Comparison of ENCODE assay signal across 9 cellular contexts in genomic region chr19:41872775-41873647, GRCh38. TPM values are rescaled to one million over a fixed set of nuclear protein-coding genes. Genes with fewer than 3 reads are reported as not detected.
DNase-seq lines count a peak whose midpoint lies in the region; ATAC-seq and TF ChIP-seq lines count a peak whose summit lies in the region.
"Had no signal": no experiment of that assay in that cellular context is flagged by ENCODE, and none has a peak within 500 bp of the region (broad histone marks: within the 10 kb centered on the region; RNA-seq: fewer than 3 reads in every experiment).

No MANE protein-coding gene starts in this region.

- peaks cover 5% of the 10 kb centered on the region; the same call in 1 of the 2 replicates for H3K79me2 ChIP-seq in SK-N-SH (ENCODE audit: insufficient read depth)

- H3K4me3 ChIP-seq in SK-N-SH (ENCODE audit: low read depth in 2 of 2, low read length in 1 of 2) (no peak overlapping the region; a peak in 1 of 4 replicates), spleen (peak overlapping the region in 1 of 8 donors; percentile 47)

- peak; percentile 79 for TF ChIP-seq RAD21 in SK-N-SH (IDR thresholded peaks at IDR 0.05; ENCODE audit: low read length)

- no peak for ATAC-seq in activated naive CD8-positive, alpha-beta T cell treated with anti-CD3 and anti-CD28 coated beads, Interleukin-2, amount 50 U/mL, for 24 hours
- ATAC-seq in left ventricle myocardium superior (peak; percentile 74), HG03439 (IDR thresholded peaks at IDR 0.05; ENCODE audit: unreplicated experiment) (no peak), HG03280 (IDR thresholded peaks at IDR 0.05; ENCODE audit: unreplicated experiment) (no peak)

- TF ChIP-seq POLR2A in spleen (IDR thresholded peaks at IDR 0.05) = no peak

- intact Hi-C loops in left ventricle myocardium superior (cut with micrococcal nuclease) (no loop called here), spleen (cut with DNase I; ENCODE audit: low total_unique reads) (loop anchor here (5.0 kb wide), 1 partner anchor 74 kb away; no protein-coding TSS in a partner anchor)

- H3K9me3 Mint-ChIP-seq in activated naive CD8-positive, alpha-beta T cell treated with anti-CD3 and anti-CD28 coated beads, Interleukin-2, amount 50 U/mL, for 24 hours = no peaks in the 10 kb centered on the region

- peaks cover 54% of the 10 kb centered on the region for H4K20me1 ChIP-seq in SK-N-SH (ENCODE audit: insufficient read depth)

- no peaks in the 10 kb centered on the region for H3K27me3 Mint-ChIP-seq in activated naive CD8-positive, alpha-beta T cell treated with anti-CD3 and anti-CD28 coated beads, Interleukin-2, amount 50 U/mL, for 24 hours

- WGBS in SK-N-SH (ENCODE audit: low lambda C conversion rate) = 56% methylated on average over 18 of the region's 18 CpGs
- WGBS in spleen, 5 donors = 44 to 53% (median 48%) methylated on average over 17 to 18 of the region's 18 CpGs

- H3K9me3 ChIP-seq in SK-N-SH (no peaks in the 10 kb centered on the region), spleen (no peaks in the 10 kb centered on the region)

- no peak overlapping the region for H3K9ac ChIP-seq in SK-N-SH

- POLR2A ChIA-PET in SK-N-SH (lab: Yijun Ruan, JAX) = interaction anchor here (0.6 to 2.2 kb wide), 8 partner anchors 9 to 1683 kb away, joined by 3 to 14 read pairs (median 4); partner anchors contain the start of gene RPS19

- CTCF ChIA-PET in SK-N-SH (lab: Yijun Ruan, JAX) = interaction anchor here (0.5 to 3.1 kb wide), 26 partner anchors 9 to 162 kb away, joined by 3 to 48 read pairs (median 6); partner anchors contain the start of genes ARHGEF1, ERFL, RABAC1 and RPS19

- H3K4me3 Mint-ChIP-seq in activated naive CD8-positive, alpha-beta T cell treated with anti-CD3 and anti-CD28 coated beads, Interleukin-2, amount 50 U/mL, for 24 hours = peak overlapping the region; percentile 7

- no peaks in the 10 kb centered on the region for H3K9me2 ChIP-seq in SK-N-SH

- H3K36me3 Mint-ChIP-seq in activated naive CD8-positive, alpha-beta T cell treated with anti-CD3 and anti-CD28 coated beads, Interleukin-2, amount 50 U/mL, for 24 hours (ENCODE audit: low read depth) = peaks cover 37% of the 10 kb centered on the region

- H3K4me1 ChIP-seq in SK-N-SH (ENCODE audit: control insufficient read depth in 1 of 2, insufficient read depth in 2 of 2, low read depth in 1 of 2, low read length in 1 of 2) = no peaks in the 10 kb centered on the region; a peak in 1 of 4 replicates
- peaks cover 58 to 100% (median 98%) of the 10 kb centered on the region in 6 donors for H3K4me1 ChIP-seq in spleen

- H2AFZ ChIP-seq in SK-N-SH (ENCODE audit: low read depth) = no peak overlapping the region

- no peak overlapping the region for H3K4me2 ChIP-seq in SK-N-SH

- H3K27ac Mint-ChIP-seq in activated naive CD8-positive, alpha-beta T cell treated with anti-CD3 and anti-CD28 coated beads, Interleukin-2, amount 50 U/mL, for 24 hours = peak overlapping the region; percentile 87

- H3K27me3 ChIP-seq in SK-N-SH (ENCODE audit: insufficient read depth) (no peaks in the 10 kb centered on the region), spleen (replicated peaks in 1 of 7) (no peaks in the 10 kb centered on the region)

- peaks cover 68% of the 10 kb centered on the region for H3F3A ChIP-seq in SK-N-SH (replicated peaks; ENCODE audit: insufficient read depth)

- peaks cover 98% of the 10 kb centered on the region for H3K4me1 Mint-ChIP-seq in activated naive CD8-positive, alpha-beta T cell treated with anti-CD3 and anti-CD28 coated beads, Interleukin-2, amount 50 U/mL, for 24 hours

- no peak for TF ChIP-seq EP300 in SK-N-SH (IDR thresholded peaks at IDR 0.05; ENCODE audit: borderline replicate concordance in 1 of 2, low read depth in 1 of 2, low read length in 1 of 2)

- H3K36me3 ChIP-seq in SK-N-SH (replicated peaks in 1 of 2; ENCODE audit: control insufficient read depth in 1 of 2, insufficient read depth in 2 of 2, low read length in 1 of 2) = peaks cover 30 to 36% of the 10 kb centered on the region in 2 experiments
- H3K36me3 ChIP-seq in spleen = peaks cover 7 to 50% (median 42%) of the 10 kb centered on the region in 6 donors

- TF ChIP-seq CTCF in SK-N-SH (IDR thresholded peaks at IDR 0.05) (peak; percentile 68), spleen (IDR thresholded peaks at IDR 0.05 in 8 of 11, conservative IDR thresholded peaks at IDR 0.05 in 3 of 11) (peak; percentile 58 to 86 (median 74))

- DNase-seq in ELR (ENCODE audit: low read depth) (peak; percentile 84), M059J (ENCODE audit: low read depth) (peak; percentile 74), SK-N-SH (peak; percentile 72), left ventricle myocardium superior (peak; percentile 69), spleen (peak; percentile 94)
- DNase-seq in activated naive CD8-positive, alpha-beta T cell treated with anti-CD3 and anti-CD28 coated beads, Interleukin-2, amount 50 U/mL, for 24 hours = peak; percentile 79

- peak overlapping the region in 1 of 2 experiments; percentile 0; a peak in 1 of 4 replicates for H3K27ac ChIP-seq in SK-N-SH (ENCODE audit: low read depth in 2 of 2, low read length in 1 of 2)
- peak overlapping the region; percentile 61 to 99 (median 82) for H3K27ac ChIP-seq in spleen

TF ChIP-seq in SK-N-SH, 30 proteins besides CTCF, POLR2A, EP300 and RAD21 (continues in another document):
- TF ChIP-seq EZH2phosphoT487 (IDR thresholded peaks at IDR 0.05; ENCODE audit: borderline replicate concordance, low read depth) (no peak), REST (IDR thresholded peaks at IDR 0.05; ENCODE audit: low read depth, low read length) (no peak), RXRA (IDR thresholded peaks at IDR 0.05; ENCODE audit: borderline replicate concordance, low read depth) (no peak), SMC3 (IDR thresholded peaks at IDR 0.05; ENCODE audit: low read depth, low read length) (peak; percentile 53; the same call in 1 of the 2 replicates), POLR2AphosphoS5 (IDR thresholded peaks at IDR 0.05; ENCODE audit: low read depth, low read length) (peak; percentile 66)

RNA-seq across cellular contexts. Expression of gene CD79A, which starts 4.1 kb away (rescaled TPM):
- total RNA-seq in M059J (2014; rRNA removed; shearing (Covaris generic)) = 0.12 TPM in 1 of 2 replicates, not detected in the other
- 0.20 and 0.31 TPM in 2 replicates for polyA plus RNA-seq in SK-N-SH (2012; rRNA removed)
- polyA plus RNA-seq in SK-N-SH (2012; cell fraction: cytosol; rRNA removed) = 0.08 and 0.12 TPM in 2 replicates
- polyA plus RNA-seq in SK-N-SH (2012; cell fraction: nucleus; rRNA removed) = 0.23 and 0.28 TPM in 2 replicates
- total RNA-seq in left ventricle myocardium superior = not detected
- 100 to 1,000 TPM; 222 to 361 (median 269) TPM for total RNA-seq in spleen
- 1,000 to 10,000 TPM in 1 of 3 donors, 100 to 1,000 TPM in 2; 748 to 1,033 (median 986) TPM for polyA plus RNA-seq in spleen

RNA-seq across cellular contexts. Expression of gene ARHGEF1, which starts 10.0 kb away (rescaled TPM):
- total RNA-seq in M059J (2014; rRNA removed; shearing (Covaris generic)) = 41.7 and 43.9 TPM in 2 replicates
- polyA plus RNA-seq in SK-N-SH (2012; rRNA removed) (67.3 and 102 TPM in 2 replicates), spleen (100 to 1,000 TPM; 314 to 543 (median 478) TPM)
- polyA plus RNA-seq in SK-N-SH (2012; cell fraction: cytosol; rRNA removed) = 35.5 and 50.9 TPM in 2 replicates
- 244 and 278 TPM in 2 replicates for polyA plus RNA-seq in SK-N-SH (2012; cell fraction: nucleus; rRNA removed)
- total RNA-seq in left ventricle myocardium superior (26.9 TPM), spleen (100 to 1,000 TPM; 238 to 473 (median 382) TPM)

RNA-seq across cellular contexts. Expression of gene RPS19, which starts 13.0 kb away (rescaled TPM):
- 919 and 1,304 TPM in 2 replicates for total RNA-seq in M059J (2014; rRNA removed; shearing (Covaris generic))
- 2,819 and 3,310 TPM in 2 replicates for polyA plus RNA-seq in SK-N-SH (2012; rRNA removed)
- polyA plus RNA-seq in SK-N-SH (2012; cell fraction: cytosol; rRNA removed) = 1,050 and 3,295 TPM in 2 replicates
- 465 and 1,192 TPM in 2 replicates for polyA plus RNA-seq in SK-N-SH (2012; cell fraction: nucleus; rRNA removed)
- total RNA-seq in left ventricle myocardium superior = 559 TPM
- total RNA-seq in spleen = 1,000 to 10,000 TPM in 4 of 7 donors, 100 to 1,000 TPM in 3; 744 to 2,126 (median 1,870) TPM
- 1,000 to 10,000 TPM; 5,153 to 8,491 (median 7,946) TPM for polyA plus RNA-seq in spleen

RNA-seq across cellular contexts. Expression of gene DMRTC2, which starts 28.2 kb away (rescaled TPM):
- not detected in 2 replicates for total RNA-seq in M059J (2014; rRNA removed; shearing (Covaris generic))
- polyA plus RNA-seq in SK-N-SH (2012; rRNA removed) (not detected in 2 replicates), spleen (not detected)
- polyA plus RNA-seq in SK-N-SH (2012; cell fraction: cytosol; rRNA removed) = not detected in 2 replicates
- not detected in 2 replicates for polyA plus RNA-seq in SK-N-SH (2012; cell fraction: nucleus; rRNA removed)
- total RNA-seq in left ventricle myocardium superior (not detected), spleen (not detected)
- total RNA-seq: dermis microvascular lymphatic vessel endothelial cell had no signal

RNA-seq across cellular contexts. Expression of gene LYPD4, which starts 28.5 kb away (rescaled TPM):
- not detected in 2 replicates for total RNA-seq in M059J (2014; rRNA removed; shearing (Covaris generic))
- polyA plus RNA-seq in SK-N-SH (2012; rRNA removed) (not detected in 2 replicates), spleen (under 1 TPM in 1 of 3 donors, not detected in 2; 0.04 TPM)
- not detected in 2 replicates for polyA plus RNA-seq in SK-N-SH (2012; cell fraction: cytosol; rRNA removed)
- polyA plus RNA-seq in SK-N-SH (2012; cell fraction: nucleus; rRNA removed) = not detected in 2 replicates
- total RNA-seq in left ventricle myocardium superior (not detected), spleen (not detected)
- total RNA-seq: dermis microvascular lymphatic vessel endothelial cell had no signal

Comparison
In these comparisons a context has a peak if more than half of its experiments do, and no peak if none do; other contexts are left out.
1. RNA of gene CD79A, which starts 4.1 kb away (total RNA-seq): 222 to 361 TPM in spleen; 0.12 TPM in M059J and not detected in left ventricle myocardium superior (single experiment); every median in the first group is over 100 times any median in the second.
2. Peak in every context shown above with its lines, with median percentiles within 50 percentile points of each other: DNase-seq.